ENCODE assay signal across 14 cellular contexts in the genomic region with DNA sequence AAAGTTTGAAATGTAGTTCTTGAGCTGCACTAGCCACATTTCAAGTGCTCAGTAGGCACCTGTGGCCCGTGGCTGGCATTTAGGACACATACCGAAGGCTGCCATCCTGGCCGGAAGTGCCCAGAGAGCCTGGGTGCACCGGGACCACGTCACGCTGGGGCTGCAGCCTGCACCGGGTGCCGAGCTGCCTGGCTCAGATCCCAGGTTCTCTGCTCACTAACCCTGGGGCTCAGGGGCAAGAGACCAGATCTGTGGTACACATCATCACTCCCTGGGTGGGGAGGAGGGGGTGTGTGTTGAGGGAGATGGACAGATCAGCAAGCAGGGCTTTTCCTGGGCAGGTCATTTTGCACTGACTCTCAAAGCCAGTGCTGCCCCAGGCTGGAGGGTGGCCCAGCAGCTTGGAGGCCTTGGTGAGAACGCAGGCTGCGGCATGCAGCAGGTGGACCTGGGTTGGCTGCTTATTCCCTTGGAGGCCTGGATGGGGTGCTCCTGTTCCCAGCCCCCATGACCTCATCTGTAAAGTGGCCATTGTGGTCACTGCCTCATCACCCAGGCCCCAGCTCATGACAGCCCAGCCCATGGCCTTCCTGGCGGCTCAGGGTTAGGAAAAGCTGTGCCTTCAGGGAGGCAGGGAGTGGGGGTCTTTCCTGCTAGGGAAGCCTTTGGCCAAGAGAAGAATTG.
"Had no signal": no experiment of that assay in that cellular context is flagged by ENCODE, and none has a peak within 500 bp of the region (broad histone marks: within the 10 kb centered on the region; RNA-seq: fewer than 3 reads in every experiment).

No MANE protein-coding gene starts in this region.

- H3K4me1 ChIP-seq: suprapubic skin, thyroid gland had no signal

- H3K4me2 ChIP-seq: smooth muscle cell had no signal

- DNase-seq: cortex of kidney; effector memory CD4-positive, alpha-beta T cell; heart right ventricle; islet precursor cell; mammary epithelial cell; ovary; stimulated activated CD4-positive, alpha-beta T cell treated with anti-CD3 and anti-CD28 coated beads, Interleukin-2, amount 100 ng/mL, for 48 hours; stimulated activated naive CD4-positive, alpha-beta T cell treated with Interleukin-2 at 50 U/mL for 16 hours; thyroid gland had no signal

- H3K27me3 ChIP-seq: ovary, right atrium auricular region, suprapubic skin, thyroid gland had no signal

- H3K27ac ChIP-seq: heart right ventricle, ovary, right atrium auricular region, suprapubic skin, thyroid gland had no signal

- ATAC-seq: left lobe of liver; naive thymus-derived CD8-positive, alpha-beta T cell had no signal

- H3K4me3 ChIP-seq: heart right ventricle, ovary, right atrium auricular region, smooth muscle cell, suprapubic skin, thyroid gland had no signal

- H3K36me3 ChIP-seq: ovary had no signal

- H3K9me3 ChIP-seq: heart right ventricle, ovary, right atrium auricular region, suprapubic skin, thyroid gland had no signal
